ENCODE assay signal across 10 cellular contexts in genomic region chr11:3857628-3858027, GRCh38. TPM values are rescaled to one million over a fixed set of nuclear protein-coding genes. Genes with fewer than 3 reads are reported as not detected.
DNase-seq lines count a peak whose midpoint lies in the region; ATAC-seq and TF ChIP-seq lines count a peak whose summit lies in the region.
"Had no signal": no experiment of that assay in that cellular context is flagged by ENCODE, and none has a peak within 500 bp of the region (broad histone marks: within the 10 kb centered on the region; RNA-seq: fewer than 3 reads in every experiment).

No MANE protein-coding gene starts in this region.

- no peaks in the 10 kb centered on the region for H3K9me3 Mint-ChIP-seq in T-cell

- ATAC-seq in T-cell (replicated peaks in 1 of 4) = no peak

- POLR2A ChIA-PET in T-cell (lab: Charles Lee) = interaction anchor here (0.6 to 1.4 kb wide), 3 partner anchors 16 to 183 kb away, joined by 3 to 5 read pairs (median 5); no protein-coding TSS in a partner anchor

- intact Hi-C loops in spleen (cut with DNase I; ENCODE audit: low total_unique reads) = loop anchor here (5.0 kb wide), 1 partner anchor 90 kb away; no protein-coding TSS in a partner anchor

- no peaks in the 10 kb centered on the region for H3K27me3 Mint-ChIP-seq in T-cell

- peak overlapping the region; percentile 83 to 91 for H3K27ac Mint-ChIP-seq in T-cell

- H3K9me3 ChIP-seq in fibroblast of lung (ENCODE audit: control insufficient read depth, insufficient read depth, low read depth, low read length) (no peaks in the 10 kb centered on the region), spleen (no peaks in the 10 kb centered on the region)

- CTCF ChIA-PET in T-cell (lab: Charles Lee) = interaction anchor here (0.6 to 3.3 kb wide), 6 partner anchors 8 to 215 kb away, joined by 3 to 16 read pairs (median 5); partner anchors contain the start of gene RHOG (in 1 of the 2)

- no peak overlapping the region for H3K4me3 ChIP-seq in fibroblast of lung (replicated peaks in 1 of 4; ENCODE audit: control extremely low read depth in 1 of 4, insufficient read depth in 1 of 4, low read depth in 3 of 4, low read length in 4 of 4)
- peak overlapping the region in 6 of 8 donors; percentile 85 to 94 (median 92) for H3K4me3 ChIP-seq in spleen

- peaks cover 3% of the 10 kb centered on the region for H3K4me1 ChIP-seq in fibroblast of lung (ENCODE audit: control insufficient read depth, extremely low read depth, insufficient read depth, low read length)
- peaks cover 48 to 91% (median 84%) of the 10 kb centered on the region in 6 donors for H3K4me1 ChIP-seq in spleen

- H3K27ac ChIP-seq in fibroblast of lung (ENCODE audit: insufficient read depth, low read length) = no peak overlapping the region
- H3K27ac ChIP-seq in spleen = peak overlapping the region in 5 of 8 donors; percentile 29 to 100 (median 99)
- H3K27ac ChIP-seq: 22Rv1 had no signal

- TF ChIP-seq CTCF in fibroblast of lung (conservative IDR thresholded peaks at IDR 0.05 in 1 of 2, IDR thresholded peaks at IDR 0.05 in 1 of 2; ENCODE audit: low read depth in 1 of 2, low read length in 2 of 2) (no peak), spleen (IDR thresholded peaks at IDR 0.05 in 8 of 11, conservative IDR thresholded peaks at IDR 0.05 in 3 of 11) (no peak)

- H4K20me1 ChIP-seq in fibroblast of lung (ENCODE audit: control insufficient read depth, extremely low read depth, insufficient read depth, low read length) = no peaks in the 10 kb centered on the region

- no peaks in the 10 kb centered on the region for H3K27me3 ChIP-seq in fibroblast of lung (ENCODE audit: control insufficient read depth, insufficient read depth, low read length)
- H3K27me3 ChIP-seq in spleen (replicated peaks in 1 of 7) = no peaks in the 10 kb centered on the region

- no peak for TF ChIP-seq POLR2A in spleen (IDR thresholded peaks at IDR 0.05)

- DNase-seq in DMS53 (lab: John Stamatoyannopoulos, UW) (peak; percentile 59), DMS53 treated with DMSO at 0.1 percent for 48 hours (lab: John Stamatoyannopoulos, UW; ENCODE audit: unreplicated experiment) (no peak), T-cell (no peak), fibroblast of lung (ENCODE audit: low read depth in 2 of 2) (no peak), spleen (no peak), NCI-H748 (lab: John Stamatoyannopoulos, UW; ENCODE audit: unreplicated experiment) (no peak), NCI-H2227 (lab: John Stamatoyannopoulos, UW; ENCODE audit: unreplicated experiment) (no peak)
- no peak for DNase-seq in activated effector memory CD4-positive, alpha-beta T cell treated with anti-CD3 and anti-CD28 coated beads, Interleukin-2, amount 50 U/mL, for 16 hours
- DNase-seq: NCI-H446 treated with DMSO at 0.1 percent for 48 hours had no signal

- no peak overlapping the region for H3K9ac ChIP-seq in fibroblast of lung (ENCODE audit: insufficient read depth, low read length)

- H3K36me3 Mint-ChIP-seq in T-cell = peaks cover 2% of the 10 kb centered on the region

- peaks cover 7% of the 10 kb centered on the region for H3K79me2 ChIP-seq in fibroblast of lung (ENCODE audit: control insufficient read depth, insufficient read depth, low read length)

- peak overlapping the region; percentile 40 for H3K4me2 ChIP-seq in fibroblast of lung (ENCODE audit: extremely low read depth, insufficient read depth, low read length)

- peak overlapping the region; percentile 95 to 99 (median 98) for H3K4me3 Mint-ChIP-seq in T-cell

- peaks cover 75 to 86% (median 81%) of the 10 kb centered on the region in 3 donors for H3K4me1 Mint-ChIP-seq in T-cell

- H2AFZ ChIP-seq in fibroblast of lung (ENCODE audit: low read length) = no peak overlapping the region

- no peaks in the 10 kb centered on the region for H3K36me3 ChIP-seq in fibroblast of lung (ENCODE audit: control insufficient read depth, insufficient read depth, low read length)
- H3K36me3 ChIP-seq in spleen = no peaks in the 10 kb centered on the region

RNA-seq across cellular contexts. Expression of gene STIM1, which starts 2.2 kb away (rescaled TPM):
- 100 to 1,000 TPM in 2 of 5 donors, 10 to 100 TPM in 3; 87.6 to 139 (median 94.5) TPM for total RNA-seq in T-cell
- total RNA-seq in fibroblast of lung = 25.7 and 44.6 TPM in 2 replicates
- polyA plus RNA-seq in fibroblast of lung = 24.6 and 38.1 TPM in 2 replicates
- polyA plus RNA-seq in fibroblast of lung (2012) = 23.6 and 31.6 TPM in 2 replicates
- 80.0 and 104 TPM in 2 replicates for polyA minus RNA-seq in fibroblast of lung (ENCODE audit: low replicate concordance)
- total RNA-seq in spleen = 10 to 100 TPM; 55.4 to 85.2 (median 65.0) TPM
- 10 to 100 TPM; 13.0 to 22.5 (median 16.3) TPM for polyA plus RNA-seq in spleen

RNA-seq across cellular contexts. Expression of gene RHOG, which starts 16.9 kb away (rescaled TPM):
- total RNA-seq in T-cell (100 to 1,000 TPM in 4 of 5 donors, 10 to 100 TPM in 1; 88.1 to 108 (median 106) TPM), fibroblast of lung (6.2 and 10.9 TPM in 2 replicates), spleen (100 to 1,000 TPM; 144 to 256 (median 155) TPM)
- polyA plus RNA-seq in fibroblast of lung (53.1 and 61.8 TPM in 2 replicates), spleen (100 to 1,000 TPM; 102 to 142 (median 107) TPM)
- 70.3 and 88.5 TPM in 2 replicates for polyA plus RNA-seq in fibroblast of lung (2012)
- polyA minus RNA-seq in fibroblast of lung (ENCODE audit: low replicate concordance) = 224 and 274 TPM in 2 replicates

RNA-seq across cellular contexts. Expression of gene PGAP2, which starts 49.3 kb away (rescaled TPM):
- total RNA-seq in T-cell (10 to 100 TPM; 22.5 to 28.2 (median 24.6) TPM), fibroblast of lung (10.8 and 12.4 TPM in 2 replicates), spleen (10 to 100 TPM; 10.7 to 22.2 (median 13.3) TPM)
- polyA plus RNA-seq in fibroblast of lung (12.8 and 18.9 TPM in 2 replicates), spleen (10 to 100 TPM; 14.9 to 19.7 (median 15.1) TPM)
- polyA plus RNA-seq in fibroblast of lung (2012) = 10.5 and 15.4 TPM in 2 replicates
- 41.7 and 72.8 TPM in 2 replicates for polyA minus RNA-seq in fibroblast of lung (ENCODE audit: low replicate concordance)

Comparison
In these comparisons a context has a peak if more than half of its experiments do, and no peak if none do; other contexts are left out.
1. H3K4me3 ChIP-seq: peak in spleen (6 of 8); none in fibroblast of lung (0 of 4).